ENCODE assay signal across 8 cellular contexts in the genomic region with DNA sequence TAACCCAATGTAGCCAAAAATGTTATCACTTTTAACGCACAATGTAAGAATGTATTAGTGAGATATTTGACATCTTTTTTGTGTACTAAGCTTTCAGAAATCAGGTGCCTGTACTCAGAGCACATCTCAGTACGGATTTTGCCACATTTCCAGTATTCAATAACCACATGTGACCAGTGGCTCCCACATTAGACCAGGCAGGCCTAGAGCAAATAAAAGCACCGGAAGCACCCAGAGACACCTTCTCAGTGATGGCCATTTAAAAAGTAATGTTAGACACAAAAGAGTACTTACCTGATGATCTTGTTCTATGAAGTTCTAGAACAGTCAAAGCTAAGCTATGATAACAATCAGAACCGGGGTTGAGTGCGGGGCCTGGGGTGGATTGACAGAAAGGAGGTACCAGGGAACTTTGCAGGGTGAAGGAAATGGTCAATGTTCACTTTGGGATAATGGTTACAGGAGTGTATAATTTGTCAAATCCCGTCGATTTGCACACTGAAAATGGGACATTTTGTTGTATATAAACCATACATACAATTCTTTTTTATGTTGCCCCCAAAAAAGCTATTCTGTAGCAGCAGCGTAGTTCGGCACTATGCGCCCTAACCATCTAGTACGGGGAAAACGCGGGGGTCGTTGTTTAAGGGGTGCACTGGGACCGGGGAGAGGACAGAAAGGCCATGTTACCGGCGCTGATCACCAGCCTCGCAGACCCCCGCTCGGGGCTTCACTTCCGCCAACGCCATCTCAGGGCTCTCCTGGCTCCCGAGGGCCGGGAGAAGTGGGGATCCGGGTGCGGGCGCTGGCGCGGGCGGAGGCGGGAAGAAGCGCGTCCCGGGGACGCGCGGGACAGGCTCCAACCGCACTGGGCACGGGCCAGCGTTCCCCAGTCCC. TPM values are rescaled to one million over a fixed set of nuclear protein-coding genes. Genes with fewer than 3 reads are reported as not detected.
DNase-seq lines count a peak whose midpoint lies in the region; ATAC-seq and TF ChIP-seq lines count a peak whose summit lies in the region.

No MANE protein-coding gene starts in this region.

- H3K36me3 ChIP-seq in cardiac muscle cell (no peaks in the 10 kb centered on the region), skeletal muscle satellite cell (ENCODE audit: insufficient read depth, low read length) (peaks cover 2% of the 10 kb centered on the region)

- intact Hi-C loops in cardiac septum (cut with DNase I), result loop anchor here (10.0 kb wide), 1 partner anchor 857 kb away; the partner anchor contains the start of gene AP1S2
- intact Hi-C loops in activated T-helper 1 cell treated with anti-CD3 and anti-CD28 coated beads, Interleukin-12 subunit alpha, Interleukin-12 subunit beta, Interleukin-2, Interleukin-4 antibody, amounts not matched to agents 30 ng/mL and 10 ng/mL and 1 ng/mL, durations not matched to agents 14 hours and 24 hours and 36 hours (cut with micrococcal nuclease), result loop anchor here (10.0 kb wide), 1 partner anchor 1837 kb away; the partner anchor contains the start of genes FANCB and MOSPD2

- peaks cover 20% of the 10 kb centered on the region for H3K4me1 Mint-ChIP-seq in activated T-helper 1 cell treated with anti-CD3 and anti-CD28 coated beads, Interleukin-12 subunit alpha, Interleukin-12 subunit beta, Interleukin-2, Interleukin-4 antibody, amounts not matched to agents 30 ng/mL and 10 ng/mL and 1 ng/mL, durations not matched to agents 14 hours and 24 hours and 36 hours (ENCODE audit: low read depth)

- DNase-seq in cardiac muscle cell (ENCODE audit: low read depth in 1 of 2, low spot score in 1 of 2) (peak in 1 of 2 donors; percentile 51), cardiac septum (ENCODE audit: low spot score) (no peak), NCI-H345 treated with DMSO at 0.1 percent for 48 hours (lab: John Stamatoyannopoulos, UW; ENCODE audit: unreplicated experiment) (no peak)
- DNase-seq in activated T-helper 1 cell treated with anti-CD3 and anti-CD28 coated beads, Interleukin-12 subunit alpha, Interleukin-12 subunit beta, Interleukin-2, Interleukin-4 antibody, amounts not matched to agents 30 ng/mL and 10 ng/mL and 1 ng/mL, durations not matched to agents 14 hours and 24 hours and 36 hours (ENCODE audit: low spot score), result no peak
- DNase-seq in effector CD8-positive, alpha-beta T cell (lab: John Stamatoyannopoulos, UW), result no peak

- H3K9ac ChIP-seq in skeletal muscle satellite cell (ENCODE audit: low read depth, low read length), result peak overlapping the region; percentile 85

- peak overlapping the region; percentile 71 for H3K27ac ChIP-seq in cardiac muscle cell

- H3K4me3 ChIP-seq in cardiac muscle cell, result peak overlapping the region; percentile 88
- H3K4me3 ChIP-seq in iPS-11a (ENCODE audit: low read depth, low read length), result peak overlapping the region; percentile 63
- peak overlapping the region; percentile 82 for H3K4me3 ChIP-seq in skeletal muscle satellite cell (ENCODE audit: low read length)

- H3K27me3 Mint-ChIP-seq in activated T-helper 1 cell treated with anti-CD3 and anti-CD28 coated beads, Interleukin-12 subunit alpha, Interleukin-12 subunit beta, Interleukin-2, Interleukin-4 antibody, amounts not matched to agents 30 ng/mL and 10 ng/mL and 1 ng/mL, durations not matched to agents 14 hours and 24 hours and 36 hours (ENCODE audit: insufficient read depth), result peaks cover 1% of the 10 kb centered on the region

- peak; percentile 9 for ATAC-seq in HG03066 (IDR thresholded peaks at IDR 0.05; ENCODE audit: low read depth, unreplicated experiment)

- no peaks in the 10 kb centered on the region for H3K9me3 Mint-ChIP-seq in activated T-helper 1 cell treated with anti-CD3 and anti-CD28 coated beads, Interleukin-12 subunit alpha, Interleukin-12 subunit beta, Interleukin-2, Interleukin-4 antibody, amounts not matched to agents 30 ng/mL and 10 ng/mL and 1 ng/mL, durations not matched to agents 14 hours and 24 hours and 36 hours

- no peak for TF ChIP-seq CTCF in cardiac muscle cell (IDR thresholded peaks at IDR 0.05; ENCODE audit: low read depth, low read length)

- H3K4me1 ChIP-seq in cardiac muscle cell (ENCODE audit: low read depth) (peaks cover 7% of the 10 kb centered on the region), skeletal muscle satellite cell (ENCODE audit: control insufficient read depth, insufficient read depth, low read length) (no peaks in the 10 kb centered on the region)

- peak overlapping the region; percentile 85 for H3K4me3 Mint-ChIP-seq in activated T-helper 1 cell treated with anti-CD3 and anti-CD28 coated beads, Interleukin-12 subunit alpha, Interleukin-12 subunit beta, Interleukin-2, Interleukin-4 antibody, amounts not matched to agents 30 ng/mL and 10 ng/mL and 1 ng/mL, durations not matched to agents 14 hours and 24 hours and 36 hours

- H3K9me3 ChIP-seq in cardiac muscle cell (ENCODE audit: low read depth), result no peaks in the 10 kb centered on the region
- H3K9me3 ChIP-seq in skeletal muscle satellite cell (replicated peaks; ENCODE audit: low read length), result no peaks in the 10 kb centered on the region

- peaks cover 3% of the 10 kb centered on the region for H3K36me3 Mint-ChIP-seq in activated T-helper 1 cell treated with anti-CD3 and anti-CD28 coated beads, Interleukin-12 subunit alpha, Interleukin-12 subunit beta, Interleukin-2, Interleukin-4 antibody, amounts not matched to agents 30 ng/mL and 10 ng/mL and 1 ng/mL, durations not matched to agents 14 hours and 24 hours and 36 hours (ENCODE audit: low read depth)

- no peaks in the 10 kb centered on the region for H3K27me3 ChIP-seq in cardiac muscle cell
- peaks cover 5% of the 10 kb centered on the region for H3K27me3 ChIP-seq in skeletal muscle satellite cell (ENCODE audit: control insufficient read depth, insufficient read depth, low read length)

- peak overlapping the region; percentile 94 for H3K4me2 ChIP-seq in skeletal muscle satellite cell (ENCODE audit: low read length)

- peak overlapping the region; percentile 80 for H3K27ac Mint-ChIP-seq in activated T-helper 1 cell treated with anti-CD3 and anti-CD28 coated beads, Interleukin-12 subunit alpha, Interleukin-12 subunit beta, Interleukin-2, Interleukin-4 antibody, amounts not matched to agents 30 ng/mL and 10 ng/mL and 1 ng/mL, durations not matched to agents 14 hours and 24 hours and 36 hours

RNA-seq across cellular contexts. Expression of gene CTPS2, which starts 1.0 kb away (rescaled TPM):
- total RNA-seq in cardiac muscle cell, result 49.3 and 51.0 TPM in 2 replicates
- polyA plus RNA-seq in cardiac muscle cell, result 37.4 and 50.9 TPM in 2 replicates
- total RNA-seq in cardiac septum, result 5.9 TPM
- 5.1 and 5.3 TPM in 2 replicates for total RNA-seq in activated T-helper 1 cell treated with anti-CD3 and anti-CD28 coated beads, Interleukin-12 subunit alpha, Interleukin-12 subunit beta, Interleukin-2, Interleukin-4 antibody, amounts not matched to agents 30 ng/mL and 10 ng/mL and 1 ng/mL, durations not matched to agents 14 hours and 24 hours and 36 hours
- total RNA-seq in skeletal muscle satellite cell (2012; rRNA removed), result 6.6 and 7.6 TPM in 2 replicates

RNA-seq across cellular contexts. Expression of gene SYAP1, which starts 7.9 kb away (rescaled TPM):
- total RNA-seq in cardiac muscle cell (26.7 and 28.1 TPM in 2 replicates), cardiac septum (21.0 TPM)
- 27.5 and 40.2 TPM in 2 replicates for polyA plus RNA-seq in cardiac muscle cell
- total RNA-seq in activated T-helper 1 cell treated with anti-CD3 and anti-CD28 coated beads, Interleukin-12 subunit alpha, Interleukin-12 subunit beta, Interleukin-2, Interleukin-4 antibody, amounts not matched to agents 30 ng/mL and 10 ng/mL and 1 ng/mL, durations not matched to agents 14 hours and 24 hours and 36 hours, result 19.5 and 19.7 TPM in 2 replicates
- 23.4 and 32.7 TPM in 2 replicates for total RNA-seq in skeletal muscle satellite cell (2012; rRNA removed)
